Comparison of ENCODE assay signal across 19 cellular contexts in the genomic region with DNA sequence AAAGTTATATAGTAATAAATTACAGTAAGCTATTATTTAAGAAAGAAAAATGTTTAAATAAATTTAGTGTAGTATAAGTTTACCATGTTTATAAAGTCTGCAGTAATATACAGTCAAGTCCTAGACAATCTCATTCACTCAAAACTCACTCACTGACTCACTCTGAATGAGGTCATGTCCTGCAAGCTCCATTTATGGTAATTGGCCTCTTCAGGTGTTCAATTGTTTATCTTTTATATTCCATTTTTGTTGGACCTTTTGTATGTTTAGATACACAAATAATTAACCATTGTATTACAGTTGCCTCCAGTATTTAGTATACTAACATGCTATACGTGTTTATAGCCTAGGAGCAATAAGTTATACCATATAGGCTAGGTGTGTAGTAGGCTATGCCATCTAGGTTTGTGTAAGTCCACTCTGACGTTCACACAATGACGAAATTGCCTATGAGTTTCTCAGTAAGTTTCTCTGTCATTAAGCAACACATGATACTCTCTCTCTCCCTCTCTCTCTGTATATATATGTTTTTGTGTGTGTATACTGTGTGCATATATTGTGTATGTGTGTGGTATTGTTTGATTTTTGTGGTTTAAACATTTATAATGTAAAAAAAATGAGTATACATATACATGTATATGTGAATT.
"Had no signal": no experiment of that assay in that cellular context is flagged by ENCODE, and none has a peak within 500 bp of the region (broad histone marks: within the 10 kb centered on the region; RNA-seq: fewer than 3 reads in every experiment).

No MANE protein-coding gene starts in this region.

- H3K9me3 Mint-ChIP-seq: activated naive CD8-positive, alpha-beta T cell treated with anti-CD3 and anti-CD28 coated beads for 36 hours; activated T-cell treated with anti-CD3 and anti-CD28 coated beads, Interleukin-2, amount 50 U/mL, for 72 hours; brain had no signal

- H3K27me3 ChIP-seq: dorsolateral prefrontal cortex, gastrocnemius medialis, heart left ventricle, spleen had no signal

- H3K4me3 Mint-ChIP-seq: activated naive CD8-positive, alpha-beta T cell treated with anti-CD3 and anti-CD28 coated beads for 36 hours; activated T-cell treated with anti-CD3 and anti-CD28 coated beads, Interleukin-2, amount 50 U/mL, for 72 hours; brain had no signal

- H3K4me1 Mint-ChIP-seq: activated naive CD8-positive, alpha-beta T cell treated with anti-CD3 and anti-CD28 coated beads for 36 hours had no signal

- H3K36me3 ChIP-seq: gastrocnemius medialis, heart left ventricle, spleen had no signal

- H3K27ac ChIP-seq: dorsolateral prefrontal cortex, epithelial cell of prostate, gastrocnemius medialis, heart left ventricle, spleen, VCaP had no signal

- H3K27ac Mint-ChIP-seq: activated naive CD8-positive, alpha-beta T cell treated with anti-CD3 and anti-CD28 coated beads for 36 hours; activated T-cell treated with anti-CD3 and anti-CD28 coated beads, Interleukin-2, amount 50 U/mL, for 72 hours; brain had no signal

- H3K4me3 ChIP-seq: dorsolateral prefrontal cortex, gastrocnemius medialis, heart left ventricle, spleen had no signal

- H3K4me1 ChIP-seq: gastrocnemius medialis had no signal

- DNase-seq: activated CD4-positive, alpha-beta T cell treated with anti-CD3 and anti-CD28 coated beads, Interleukin-2, amount 50 U/mL, for 1 hour; activated CD4-positive, CD25-positive, alpha-beta regulatory T cell treated with anti-CD3 and anti-CD28 coated beads, Interleukin-2, amount 50 U/mL, for 72 hours; activated naive CD8-positive, alpha-beta T cell treated with anti-CD3 and anti-CD28 coated beads for 36 hours; activated T-cell treated with anti-CD3 and anti-CD28 coated beads, Interleukin-2, amount 50 U/mL, for 72 hours; amniotic stem cell; central memory CD4-positive, alpha-beta T cell; dorsolateral prefrontal cortex; gastrocnemius medialis; heart left ventricle; kidney glomerular epithelial cell; left ventricle myocardium superior; occipital lobe; posterior cingulate gyrus; spleen; stimulated activated naive CD4-positive, alpha-beta T cell; T-helper 2 cell had no signal

- H3K27me3 Mint-ChIP-seq: activated naive CD8-positive, alpha-beta T cell treated with anti-CD3 and anti-CD28 coated beads for 36 hours had no signal

- ATAC-seq: activated T-cell treated with anti-CD3 and anti-CD28 coated beads, Interleukin-2, amount 50 U/mL, for 72 hours; gastrocnemius medialis; heart left ventricle; left ventricle myocardium superior had no signal

- H3K9me3 ChIP-seq: gastrocnemius medialis, heart left ventricle, spleen had no signal

- H3K36me3 Mint-ChIP-seq: activated naive CD8-positive, alpha-beta T cell treated with anti-CD3 and anti-CD28 coated beads for 36 hours; brain had no signal
